Comparison of ENCODE assay signal across 9 cellular contexts in the genomic region with DNA sequence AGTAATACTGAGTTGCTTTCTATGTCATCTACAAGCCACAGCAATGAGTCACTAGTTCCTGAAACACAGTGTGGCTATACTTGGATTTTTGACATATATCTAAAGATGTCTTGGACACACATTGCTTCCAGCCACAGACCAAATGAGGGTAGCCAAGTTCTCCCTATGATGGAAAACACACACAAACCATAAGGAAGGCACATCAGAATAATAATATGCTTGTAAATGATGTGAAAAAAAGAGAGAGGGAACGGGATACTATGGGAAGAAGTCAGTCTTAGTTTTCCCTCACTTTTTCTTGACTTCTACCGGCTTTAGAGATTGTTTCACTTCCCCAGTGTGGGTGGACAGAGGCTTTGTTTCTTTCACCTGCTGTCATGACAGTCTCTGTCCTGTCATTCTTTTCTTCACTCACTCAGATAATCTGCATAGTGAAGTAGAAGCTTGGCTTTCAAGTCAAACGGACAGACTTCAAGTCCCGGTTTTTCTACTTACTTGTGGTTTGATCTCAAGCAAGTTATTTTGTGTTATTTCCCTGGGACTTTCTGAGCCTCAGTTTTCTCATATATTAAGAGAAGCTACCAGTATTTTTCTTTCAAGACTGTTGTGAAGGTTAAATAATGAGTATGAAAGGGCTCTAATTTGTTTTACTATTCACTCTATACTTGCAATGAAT. TPM values are rescaled to one million over a fixed set of nuclear protein-coding genes. Genes with fewer than 3 reads are reported as not detected.
DNase-seq lines count a peak whose midpoint lies in the region; ATAC-seq and TF ChIP-seq lines count a peak whose summit lies in the region.
"Had no signal": no experiment of that assay in that cellular context is flagged by ENCODE, and none has a peak within 500 bp of the region (broad histone marks: within the 10 kb centered on the region; RNA-seq: fewer than 3 reads in every experiment).

No MANE protein-coding gene starts in this region.

- H3K36me3 Mint-ChIP-seq in T-helper 1 cell treated with Interleukin-12 subunit alpha and Interleukin-12 subunit beta and Interleukin-4 antibody, amounts not matched to agents 30 μg/mL and 1 μg/mL, for 36 hours (ENCODE audit: low read depth): peaks cover 6% of the 10 kb centered on the region

- H3K4me1 Mint-ChIP-seq in T-helper 1 cell treated with Interleukin-12 subunit alpha and Interleukin-12 subunit beta and Interleukin-4 antibody, amounts not matched to agents 30 μg/mL and 1 μg/mL, for 36 hours (ENCODE audit: low read depth): peaks cover 7% of the 10 kb centered on the region

- H3K4me3 ChIP-seq in DND-41 (ENCODE audit: low read depth in 1 of 2, low read length in 2 of 2): no peak overlapping the region
- H3K4me3 ChIP-seq: hepatocyte had no signal

- DNase-seq in DND-41: no peak
- DNase-seq in hippocampal formation (lab: John Stamatoyannopoulos, UW): no peak
- no peak for DNase-seq in H4 (ENCODE audit: low spot score)
- no peak for DNase-seq in iPS-NIHi11 (ENCODE audit: low spot score)
- DNase-seq in NCI-H1930 (lab: John Stamatoyannopoulos, UW): no peak

- peak overlapping the region; percentile 45; the same call in 1 of the 2 replicates for H2AFZ ChIP-seq in DND-41 (ENCODE audit: low read depth, low read length)
- H2AFZ ChIP-seq: hepatocyte had no signal

- ATAC-seq in DND-41 (ENCODE audit: insufficient read depth, low read depth): peak; percentile 56; the same call in 2 of the 3 replicates
- ATAC-seq in GM19043 (IDR thresholded peaks at IDR 0.05; ENCODE audit: low read depth, unreplicated experiment): peak; percentile 99
- peak; percentile 99 for ATAC-seq in HG02981 (IDR thresholded peaks at IDR 0.05; ENCODE audit: unreplicated experiment)

- peak overlapping the region; percentile 89 for H3K27ac Mint-ChIP-seq in T-helper 1 cell treated with Interleukin-12 subunit alpha and Interleukin-12 subunit beta and Interleukin-4 antibody, amounts not matched to agents 30 μg/mL and 1 μg/mL, for 36 hours

- no peaks in the 10 kb centered on the region for H3K36me3 ChIP-seq in DND-41 (ENCODE audit: insufficient read depth, low read length)

- no peak overlapping the region for H3K4me2 ChIP-seq in DND-41 (ENCODE audit: insufficient read depth, low read length)
- H3K4me2 ChIP-seq: hepatocyte had no signal

- no peak for TF ChIP-seq CTCF in DND-41 (IDR thresholded peaks at IDR 0.05; ENCODE audit: borderline replicate concordance, extremely low read depth, low read length, poor library complexity, severe bottlenecking)

- H3K27me3 Mint-ChIP-seq in T-helper 1 cell treated with Interleukin-12 subunit alpha and Interleukin-12 subunit beta and Interleukin-4 antibody, amounts not matched to agents 30 μg/mL and 1 μg/mL, for 36 hours (ENCODE audit: low read depth): no peaks in the 10 kb centered on the region

- no peaks in the 10 kb centered on the region for H3K9me3 ChIP-seq in DND-41 (ENCODE audit: insufficient read depth, low read length, severe bottlenecking)

- no peak overlapping the region for H3K27ac ChIP-seq in DND-41 (ENCODE audit: low read length)
- H3K27ac ChIP-seq: hepatocyte had no signal

- peaks cover 8% of the 10 kb centered on the region; the same call in 1 of the 2 replicates for H3K4me1 ChIP-seq in DND-41 (ENCODE audit: insufficient read depth, low read length)

- peak overlapping the region; percentile 45 for H3K4me3 Mint-ChIP-seq in T-helper 1 cell treated with Interleukin-12 subunit alpha and Interleukin-12 subunit beta and Interleukin-4 antibody, amounts not matched to agents 30 μg/mL and 1 μg/mL, for 36 hours

- peaks cover 17% of the 10 kb centered on the region for H3K9me3 Mint-ChIP-seq in T-helper 1 cell treated with Interleukin-12 subunit alpha and Interleukin-12 subunit beta and Interleukin-4 antibody, amounts not matched to agents 30 μg/mL and 1 μg/mL, for 36 hours

- H3K27me3 ChIP-seq in DND-41 (ENCODE audit: insufficient read depth, low read length, poor library complexity): no peaks in the 10 kb centered on the region
- H3K27me3 ChIP-seq: hepatocyte had no signal

- H3K9ac ChIP-seq in DND-41 (ENCODE audit: low read depth, low read length): no peak overlapping the region

- H3K79me2 ChIP-seq in DND-41 (ENCODE audit: insufficient read depth, low read length): no peaks in the 10 kb centered on the region
- H3K79me2 ChIP-seq: hepatocyte had no signal

- no peaks in the 10 kb centered on the region for H4K20me1 ChIP-seq in DND-41 (ENCODE audit: insufficient read depth, low read length)

RNA-seq across cellular contexts. Expression of gene P2RY10, which starts 34.7 kb away (rescaled TPM):
- total RNA-seq in H4 (2014; rRNA removed; shearing (Covaris generic)): not detected in 2 replicates
- total RNA-seq: hepatocyte had no signal
